2 cellular contexts compared by ENCODE assay signal in genomic region chr5:57836921-57837320, GRCh38.
TF ChIP-seq lines count a peak whose summit lies in the region.

No MANE protein-coding gene starts in this region.

TF ChIP-seq in SK-N-SH, 30 proteins besides CTCF, POLR2A, EP300 and RAD21:
- TF ChIP-seq RCOR1 (IDR thresholded peaks at IDR 0.05; ENCODE audit: low read length) (no peak), NFIC (IDR thresholded peaks at IDR 0.05; ENCODE audit: borderline replicate concordance) (no peak), PBX3 (IDR thresholded peaks at IDR 0.05) (no peak), EZH2phosphoT487 (IDR thresholded peaks at IDR 0.05; ENCODE audit: borderline replicate concordance, low read depth) (no peak), FOXM1 (IDR thresholded peaks at IDR 0.05; ENCODE audit: low read depth) (no peak), FOSL2 (IDR thresholded peaks at IDR 0.05; ENCODE audit: borderline replicate concordance, low read depth) (no peak)

TF ChIP-seq in SK-N-SH treated with all-trans-retinoic acid at 6 μM for 48 hours, 23 proteins besides CTCF, POLR2A, EP300 and RAD21:
- TF ChIP-seq CSDC2 (CRISPR knock-in tag; IDR thresholded peaks at IDR 0.05) (no peak), CSRNP3 (CRISPR knock-in tag; IDR thresholded peaks at IDR 0.05) (no peak), CREB5 (CRISPR knock-in tag; IDR thresholded peaks at IDR 0.05; ENCODE audit: low read depth) (no peak), ESRRG (CRISPR knock-in tag; IDR thresholded peaks at IDR 0.05) (no peak), ZNF70 (CRISPR knock-in tag; IDR thresholded peaks at IDR 0.05) (no peak), ZNF565 (CRISPR knock-in tag; conservative IDR thresholded peaks at IDR 0.05; ENCODE audit: low read depth) (no peak), OSR1 (CRISPR knock-in tag; IDR thresholded peaks at IDR 0.05) (no peak), POU6F1 (CRISPR knock-in tag; IDR thresholded peaks at IDR 0.05; ENCODE audit: borderline replicate concordance, low read depth) (no peak), PPARA (CRISPR knock-in tag; IDR thresholded peaks at IDR 0.05; ENCODE audit: borderline replicate concordance) (no peak), ZC3H10 (CRISPR knock-in tag; IDR thresholded peaks at IDR 0.05) (no peak), ZNF8 (CRISPR knock-in tag; IDR thresholded peaks at IDR 0.05) (no peak), BACH2 (CRISPR knock-in tag; IDR thresholded peaks at IDR 0.05; ENCODE audit: borderline replicate concordance) (no peak), ZFP30 (CRISPR knock-in tag; IDR thresholded peaks at IDR 0.05) (no peak), TCF4 (CRISPR knock-in tag; IDR thresholded peaks at IDR 0.05; ENCODE audit: borderline replicate concordance) (no peak), RARB (CRISPR knock-in tag; IDR thresholded peaks at IDR 0.05) (no peak), ARNTL (CRISPR knock-in tag; IDR thresholded peaks at IDR 0.05; ENCODE audit: borderline replicate concordance, low read depth) (no peak), PATZ1 (CRISPR knock-in tag; IDR thresholded peaks at IDR 0.05; ENCODE audit: borderline replicate concordance) (no peak), ZFP3 (CRISPR knock-in tag; IDR thresholded peaks at IDR 0.05) (no peak), GLIS3 (CRISPR knock-in tag; IDR thresholded peaks at IDR 0.05) (no peak)
